In the genomic region with DNA sequence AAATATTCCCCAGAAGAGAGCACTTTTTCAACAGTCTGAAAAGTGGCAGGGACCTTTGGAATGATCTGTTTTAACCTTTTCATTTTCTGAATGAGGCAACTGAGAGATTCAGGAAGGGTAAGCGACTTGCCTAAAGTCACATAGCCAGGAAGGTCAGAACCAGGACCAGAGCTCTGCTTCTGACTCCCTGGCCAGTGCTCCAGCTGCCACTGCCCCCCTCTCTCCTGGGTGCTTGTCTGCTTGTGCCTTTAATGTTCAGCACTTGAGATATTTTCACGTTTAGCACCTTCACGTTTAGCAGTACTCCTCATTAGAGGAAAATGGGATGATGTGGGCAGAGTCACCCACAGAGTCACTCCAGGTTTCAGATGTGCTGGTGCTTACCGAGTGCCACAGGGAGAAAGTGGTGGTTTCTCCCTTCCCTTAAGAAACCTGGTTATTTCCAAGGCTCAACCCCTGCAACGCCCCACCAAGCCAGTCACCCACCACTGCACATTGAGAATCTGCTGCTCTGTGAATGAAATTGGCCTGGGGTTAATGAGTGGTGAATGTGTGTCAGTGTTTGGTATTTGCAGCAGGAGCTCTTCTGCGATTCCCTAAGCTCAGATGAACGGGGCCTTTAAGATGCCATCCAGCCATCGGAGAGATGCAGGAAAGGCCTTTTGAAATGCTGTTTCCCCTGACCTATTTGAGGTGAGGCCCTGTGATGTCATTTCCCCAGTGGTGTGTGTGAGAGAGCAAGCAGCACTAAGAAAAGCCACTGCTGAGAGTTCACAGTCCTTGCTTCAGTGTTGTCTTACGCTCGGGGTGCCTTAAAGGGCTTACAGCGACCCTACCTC, we compare ENCODE assay signal across 8 cellular contexts.
DNase-seq lines count a peak whose midpoint lies in the region; ATAC-seq, FAIRE-seq and TF ChIP-seq lines count a peak whose summit lies in the region.

No MANE protein-coding gene starts in this region.

- H3K4me1 ChIP-seq in esophagus squamous epithelium = peaks cover 48 to 97% (median 73%) of the 10 kb centered on the region in 3 donors
- H3K4me1 ChIP-seq in pancreas = peaks cover 35 to 69% (median 54%) of the 10 kb centered on the region in 3 donors
- peaks cover 8% of the 10 kb centered on the region for H3K4me1 ChIP-seq in urinary bladder (ENCODE audit: insufficient read depth)

- intact Hi-C loops in esophagus squamous epithelium (cut with DNase I) (no loop called here), pancreas (cut with DNase I) (no loop called here)

- TF ChIP-seq CTCF in esophagus squamous epithelium (IDR thresholded peaks at IDR 0.05) = no peak
- TF ChIP-seq CTCF in pancreas (IDR thresholded peaks at IDR 0.05) = no peak

- ATAC-seq in GM19395 (IDR thresholded peaks at IDR 0.05; ENCODE audit: unreplicated experiment) (peak; percentile 67), HG03460 (IDR thresholded peaks at IDR 0.05; ENCODE audit: unreplicated experiment) (peak; percentile 68), pancreas (peak in 3 of 4 donors; percentile 28 to 39 (median 34))
- ATAC-seq in activated CD8-positive, alpha-beta memory T cell treated with anti-CD3 and anti-CD28 coated beads, Interleukin-2, amount 10 ng/mL, durations not matched to agents 7 days and 5 days = peak; percentile 93

- TF ChIP-seq POLR2A in esophagus squamous epithelium (IDR thresholded peaks at IDR 0.05) = peak in 1 of 4 donors; percentile 50

- H3K4me3 Mint-ChIP-seq in activated CD8-positive, alpha-beta memory T cell treated with anti-CD3 and anti-CD28 coated beads, Interleukin-2, amount 10 ng/mL, durations not matched to agents 7 days and 5 days = peak overlapping the region; percentile 77

- peak; percentile 89 for DNase-seq in activated CD8-positive, alpha-beta memory T cell treated with anti-CD3 and anti-CD28 coated beads, Interleukin-2, amount 10 ng/mL, durations not matched to agents 7 days and 5 days
- no peak for DNase-seq in esophagus squamous epithelium (lab: John Stamatoyannopoulos, UW)
- no peak for DNase-seq in pancreas
- no peak for DNase-seq in HuH-7.5 (ENCODE audit: low spot score)
- DNase-seq in anterior cingulate cortex (lab: John Stamatoyannopoulos, UW) = no peak

- no peak for FAIRE-seq in pancreas (lab: Jason Lieb, UNC)

- H3K27me3 Mint-ChIP-seq in activated CD8-positive, alpha-beta memory T cell treated with anti-CD3 and anti-CD28 coated beads, Interleukin-2, amount 10 ng/mL, durations not matched to agents 7 days and 5 days = no peaks in the 10 kb centered on the region

- CTCF ChIA-PET in activated CD8-positive, alpha-beta memory T cell treated with anti-CD3 and anti-CD28 coated beads, Interleukin-2, amount 10 ng/mL, durations not matched to agents 7 days and 5 days (lab: Charles Lee) = interaction anchor here (0.7 to 1.8 kb wide), 9 partner anchors 9 to 68 kb away, joined by 3 to 8 read pairs (median 3); no protein-coding TSS in a partner anchor

- peaks cover 11% of the 10 kb centered on the region for H3K36me3 Mint-ChIP-seq in activated CD8-positive, alpha-beta memory T cell treated with anti-CD3 and anti-CD28 coated beads, Interleukin-2, amount 10 ng/mL, durations not matched to agents 7 days and 5 days

- peak overlapping the region in 1 of 4 donors; percentile 36 for H3K4me3 ChIP-seq in esophagus squamous epithelium
- no peak overlapping the region for H3K4me3 ChIP-seq in pancreas
- no peak overlapping the region for H3K4me3 ChIP-seq in urinary bladder (ENCODE audit: low read depth, low read length)

- H3K27ac ChIP-seq in esophagus squamous epithelium (peak overlapping the region; percentile 79 to 92 (median 88)), pancreas (peak overlapping the region; percentile 35 to 83 (median 55)), urinary bladder (ENCODE audit: low read depth) (peak overlapping the region; percentile 84)

- peak overlapping the region; percentile 97 for H3K27ac Mint-ChIP-seq in activated CD8-positive, alpha-beta memory T cell treated with anti-CD3 and anti-CD28 coated beads, Interleukin-2, amount 10 ng/mL, durations not matched to agents 7 days and 5 days

- H3K9me3 Mint-ChIP-seq in activated CD8-positive, alpha-beta memory T cell treated with anti-CD3 and anti-CD28 coated beads, Interleukin-2, amount 10 ng/mL, durations not matched to agents 7 days and 5 days (ENCODE audit: low read depth) = no peaks in the 10 kb centered on the region

- 27 to 32% methylated on average over 5 to 11 of the region's 11 CpGs for WGBS in esophagus squamous epithelium, 2 donors
- WGBS in pancreas, 2 donors = 37 to 43% methylated on average over 11 of the region's 11 CpGs
- WGBS in urinary bladder = 41% methylated on average over 11 of the region's 11 CpGs

- H3K9me3 ChIP-seq in esophagus squamous epithelium = no peaks in the 10 kb centered on the region
- H3K9me3 ChIP-seq in pancreas = no peaks in the 10 kb centered on the region

- H3K36me3 ChIP-seq in esophagus squamous epithelium (no peaks in the 10 kb centered on the region), pancreas (no peaks in the 10 kb centered on the region), urinary bladder (ENCODE audit: insufficient read depth) (no peaks in the 10 kb centered on the region)

- peaks cover 89% of the 10 kb centered on the region for H3K4me1 Mint-ChIP-seq in activated CD8-positive, alpha-beta memory T cell treated with anti-CD3 and anti-CD28 coated beads, Interleukin-2, amount 10 ng/mL, durations not matched to agents 7 days and 5 days

- H3K27me3 ChIP-seq in esophagus squamous epithelium (no peaks in the 10 kb centered on the region), pancreas (no peaks in the 10 kb centered on the region)

Comparison
In these comparisons a context has a peak if more than half of its experiments do, and no peak if none do; other contexts are left out.
1. ATAC-seq: peak in every context shown above with its lines; median percentile 93 in activated CD8-positive, alpha-beta memory T cell treated with anti-CD3 and anti-CD28 coated beads, Interleukin-2, amount 10 ng/mL, durations not matched to agents 7 days and 5 days; 68 in HG03460; 67 in GM19395; 34 in pancreas.